In the genomic region with DNA sequence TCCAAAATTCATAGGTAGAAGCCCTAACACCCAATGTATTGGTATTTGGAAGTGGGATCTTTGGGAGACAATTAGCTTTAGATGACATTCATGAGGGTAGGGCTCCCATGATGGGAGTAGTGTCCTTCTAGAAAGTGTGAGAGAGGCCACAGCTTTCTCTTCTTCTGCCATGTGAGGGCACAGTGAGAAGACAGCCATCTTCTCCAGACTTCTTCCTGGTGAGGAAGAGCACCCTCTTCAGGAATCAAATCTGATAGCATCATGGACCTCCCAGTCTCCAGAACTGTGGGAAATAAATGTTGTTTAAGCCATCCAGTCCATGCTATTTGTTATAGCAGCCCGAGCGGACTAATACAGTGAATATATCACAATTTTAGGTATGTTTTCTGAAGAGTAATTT, we compare ENCODE assay signal across 17 cellular contexts.
DNase-seq lines count a peak whose midpoint lies in the region; ATAC-seq and TF ChIP-seq lines count a peak whose summit lies in the region.
"Had no signal": no experiment of that assay in that cellular context is flagged by ENCODE, and none has a peak within 500 bp of the region (broad histone marks: within the 10 kb centered on the region; RNA-seq: fewer than 3 reads in every experiment).

No MANE protein-coding gene starts in this region.

- WGBS in ovary, 3 donors, result 90 to 92% (median 91%) methylated on average over 2 of the region's 2 CpGs

- intact Hi-C loops in ovary (cut with DNase I), result no loop called here

- no peaks in the 10 kb centered on the region for H3K4me1 Mint-ChIP-seq in immature natural killer cell

- no peak overlapping the region for H3K4me3 Mint-ChIP-seq in immature natural killer cell

- peak; percentile 1 for DNase-seq in NCI-H748 (lab: John Stamatoyannopoulos, UW; ENCODE audit: unreplicated experiment)
- DNase-seq in NCI-H748 treated with DMSO at 0.1 percent for 48 hours (lab: John Stamatoyannopoulos, UW), result no peak
- DNase-seq in Jurkat, Clone E6-1 (ENCODE audit: low read depth, low spot score), result peak; percentile 0
- no peak for DNase-seq in WERI-Rb-1
- DNase-seq in activated naive CD4-positive, alpha-beta T cell treated with anti-CD3 and anti-CD28 coated beads, Interleukin-2, amount 50 U/mL, for 72 hours (ENCODE audit: low spot score in 2 of 2), result no peak
- DNase-seq in immature natural killer cell, result no peak
- no peak for DNase-seq in cerebellar nuclear complex (lab: John Stamatoyannopoulos, UW)
- DNase-seq in ovary, result no peak
- DNase-seq: AML-193, DND-41, GF-D8, NCI-H1436, NCI-H2029 treated with DMSO at 0.1 percent for 48 hours, Peyer's patch, SHP77 treated with DMSO at 0.1 percent for 48 hours had no signal

- no peak overlapping the region for H3K27ac Mint-ChIP-seq in activated naive CD4-positive, alpha-beta T cell treated with anti-CD3 and anti-CD28 coated beads, Interleukin-2, amount 50 U/mL, for 72 hours
- H3K27ac Mint-ChIP-seq in immature natural killer cell, result no peak overlapping the region

- no peak for TF ChIP-seq POLR2A in ovary (IDR thresholded peaks at IDR 0.05)

- peaks cover 0 to 1% (median 0%) of the 10 kb centered on the region in 3 donors for H3K27me3 Mint-ChIP-seq in immature natural killer cell (ENCODE audit: low read depth in 3 of 3)

- ATAC-seq in activated naive CD4-positive, alpha-beta T cell treated with anti-CD3 and anti-CD28 coated beads, Interleukin-2, amount 50 U/mL, for 72 hours, result no peak
- ATAC-seq: HepG2 had no signal

- no peaks in the 10 kb centered on the region for H3K9me3 ChIP-seq in WERI-Rb-1 (ENCODE audit: severe bottlenecking)
- no peaks in the 10 kb centered on the region for H3K9me3 ChIP-seq in ovary
- H3K9me3 ChIP-seq: HAP-1, Peyer's patch had no signal

- H3K4me3 ChIP-seq in Jurkat, Clone E6-1 (ENCODE audit: low read length), result no peak overlapping the region
- H3K4me3 ChIP-seq in WERI-Rb-1 (ENCODE audit: low read depth, low read length), result no peak overlapping the region
- H3K4me3 ChIP-seq in ovary, result no peak overlapping the region
- H3K4me3 ChIP-seq: HAP-1, Peyer's patch had no signal

- H3K27me3 ChIP-seq in WERI-Rb-1 (ENCODE audit: insufficient read depth, low read depth, severe bottlenecking) (no peaks in the 10 kb centered on the region), ovary (no peaks in the 10 kb centered on the region)
- H3K27me3 ChIP-seq: Peyer's patch had no signal

- H3K9me3 Mint-ChIP-seq in activated naive CD4-positive, alpha-beta T cell treated with anti-CD3 and anti-CD28 coated beads, Interleukin-2, amount 50 U/mL, for 72 hours, result peaks cover 8 to 10% of the 10 kb centered on the region in 2 donors
- H3K9me3 Mint-ChIP-seq in immature natural killer cell, result peaks cover 13 to 34% (median 20%) of the 10 kb centered on the region in 6 donors

- H3K36me3 Mint-ChIP-seq in activated naive CD4-positive, alpha-beta T cell treated with anti-CD3 and anti-CD28 coated beads, Interleukin-2, amount 50 U/mL, for 72 hours, result no peaks in the 10 kb centered on the region
- peaks cover 0 to 3% (median 0%) of the 10 kb centered on the region in 3 donors for H3K36me3 Mint-ChIP-seq in immature natural killer cell

- no peak for TF ChIP-seq EP300 in ovary (IDR thresholded peaks at IDR 0.05)

- no peaks in the 10 kb centered on the region for H3K4me1 ChIP-seq in ovary (ENCODE audit: insufficient read depth)
- H3K4me1 ChIP-seq: HAP-1, Peyer's patch had no signal

- TF ChIP-seq CTCF in WERI-Rb-1 (IDR thresholded peaks at IDR 0.05; ENCODE audit: low read depth, low read length), result 0 out of 2 replicates have a peak, but pooled peaks have one; percentile 24
- TF ChIP-seq CTCF in ovary (IDR thresholded peaks at IDR 0.05), result no peak

- H3K27ac ChIP-seq in WERI-Rb-1 (no peak overlapping the region), ovary (no peak overlapping the region)
- H3K27ac ChIP-seq: Peyer's patch had no signal

- H3K36me3 ChIP-seq in WERI-Rb-1 (no peaks in the 10 kb centered on the region), ovary (no peaks in the 10 kb centered on the region)
- H3K36me3 ChIP-seq: HAP-1, Peyer's patch had no signal

Comparison
In these comparisons a context has a peak if more than half of its experiments do, and no peak if none do; other contexts are left out.
1. DNase-seq: peak in NCI-H748 (single experiment) and Jurkat, Clone E6-1 (single experiment); none in NCI-H748 treated with DMSO at 0.1 percent for 48 hours (single experiment), WERI-Rb-1 (single experiment), activated naive CD4-positive, alpha-beta T cell treated with anti-CD3 and anti-CD28 coated beads, Interleukin-2, amount 50 U/mL, for 72 hours (0 of 2), immature natural killer cell (0 of 3), cerebellar nuclear complex (0 of 2) and ovary (0 of 5).